ENCODE assay signal across 24 cellular contexts in the genomic region with DNA sequence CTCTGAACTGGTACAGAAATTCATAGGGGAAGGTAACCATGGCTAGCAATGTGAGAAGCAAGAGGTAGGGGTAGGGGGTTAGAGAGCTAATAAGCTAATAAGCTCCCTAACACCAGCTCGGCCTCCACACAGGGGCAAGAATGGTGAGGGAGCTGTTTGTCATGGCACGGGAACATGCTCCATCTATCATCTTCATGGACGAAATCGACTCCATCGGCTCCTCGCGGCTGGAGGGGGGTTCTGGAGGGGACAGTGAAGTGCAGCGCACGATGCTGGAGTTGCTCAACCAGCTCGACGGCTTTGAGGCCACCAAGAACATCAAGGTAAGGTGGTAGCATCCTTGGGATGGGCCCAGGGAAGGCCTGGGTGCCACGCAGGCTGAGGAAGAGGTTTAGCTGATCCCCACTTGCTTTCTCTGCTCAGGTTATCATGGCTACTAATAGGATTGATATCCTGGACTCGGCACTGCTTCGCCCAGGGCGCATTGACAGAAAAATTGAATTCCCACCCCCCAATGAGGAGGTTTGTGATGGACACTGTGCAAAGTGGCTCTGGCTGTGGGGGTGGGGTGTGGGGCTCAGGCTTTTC. TPM values are rescaled to one million over a fixed set of nuclear protein-coding genes. Genes with fewer than 3 reads are reported as not detected.
DNase-seq lines count a peak whose midpoint lies in the region; ATAC-seq and TF ChIP-seq lines count a peak whose summit lies in the region.
"Had no signal": no experiment of that assay in that cellular context is flagged by ENCODE, and none has a peak within 500 bp of the region (broad histone marks: within the 10 kb centered on the region; RNA-seq: fewer than 3 reads in every experiment).

No MANE protein-coding gene starts in this region.

- no peaks in the 10 kb centered on the region for H3K27me3 ChIP-seq in BLaER1 treated with 17β-estradiol and CSF1 and Interleukin-3, amounts not matched to agents 10 nM and 100 nM
- H3K27me3 ChIP-seq in CD8-positive, alpha-beta T cell (ENCODE audit: insufficient read depth, low read length): no peaks in the 10 kb centered on the region
- H3K27me3 ChIP-seq: gastroesophageal sphincter had no signal

- DNase-seq in CD8-positive, alpha-beta T cell: no peak
- no peak for DNase-seq in naive thymus-derived CD8-positive, alpha-beta T cell
- DNase-seq in COLO668 (lab: John Stamatoyannopoulos, UW; ENCODE audit: unreplicated experiment): no peak
- DNase-seq in GM20000 (ENCODE audit: low spot score): no peak
- DNase-seq: C1 segment of cervical spinal cord, MM.1S, NCI-H187 treated with DMSO at 0.1 percent for 48 hours, NCI-H524 treated with DMSO at 0.1 percent for 48 hours, nephron progenitor cell, PC-3, SK-N-SH had no signal

- H3K4me1 Mint-ChIP-seq in CD8-positive, alpha-beta T cell (ENCODE audit: low read depth): peaks cover 76% of the 10 kb centered on the region
- peaks cover 26% of the 10 kb centered on the region for H3K4me1 Mint-ChIP-seq in activated T-helper 17 cell treated with anti-CD3 and anti-CD28 coated beads, Interleukin-2, amount 50 U/mL, for 72 hours
- H3K4me1 Mint-ChIP-seq in naive thymus-derived CD8-positive, alpha-beta T cell: peaks cover 37 to 87% (median 82%) of the 10 kb centered on the region in 4 donors

- no peaks in the 10 kb centered on the region for H3K9me3 ChIP-seq in BLaER1 treated with 17β-estradiol and CSF1 and Interleukin-3, amounts not matched to agents 10 nM and 100 nM (replicated peaks in 1 of 11)
- no peaks in the 10 kb centered on the region for H3K9me3 ChIP-seq in CD8-positive, alpha-beta T cell (ENCODE audit: low read length)
- H3K9me3 ChIP-seq: gastroesophageal sphincter, SK-N-SH, thoracic aorta had no signal

- no peak overlapping the region for H3K4me3 ChIP-seq in BLaER1 treated with 17β-estradiol and CSF1 and Interleukin-3, amounts not matched to agents 10 nM and 100 nM
- H3K4me3 ChIP-seq in CD8-positive, alpha-beta T cell (ENCODE audit: low read depth, low read length): no peak overlapping the region
- H3K4me3 ChIP-seq: coronary artery, gastroesophageal sphincter, GM23338, thoracic aorta had no signal

- H3K27ac ChIP-seq in BLaER1 treated with 17β-estradiol and CSF1 and Interleukin-3, amounts not matched to agents 10 nM and 100 nM: peak overlapping the region in 5 of 11 experiments; percentile 16 to 49 (median 42); a peak in 8 of 22 replicates
- H3K27ac ChIP-seq in CD8-positive, alpha-beta T cell (ENCODE audit: low read depth, low read length): peak overlapping the region; percentile 36
- H3K27ac ChIP-seq: thoracic aorta, VCaP had no signal

- POLR2A ChIA-PET in CD8-positive, alpha-beta T cell (lab: Charles Lee): interaction anchor here (0.9 to 6.9 kb wide), 7 partner anchors 9 to 315 kb away, joined by 3 to 75 read pairs (median 7); a partner anchor contains a TSS
- POLR2A ChIA-PET in naive thymus-derived CD8-positive, alpha-beta T cell (lab: Charles Lee): interaction anchor here (0.6 to 10.4 kb wide), 7 partner anchors 9 to 402 kb away, joined by 3 to 177 read pairs (median 5); a partner anchor contains a TSS

- peak overlapping the region in 10 of 11 experiments; percentile 32 to 72 (median 67); a peak in 19 of 22 replicates for H3K4me2 ChIP-seq in BLaER1 treated with 17β-estradiol and CSF1 and Interleukin-3, amounts not matched to agents 10 nM and 100 nM
- H3K4me2 ChIP-seq: GM23338, SK-N-SH had no signal

- peaks cover 67 to 80% (median 76%) of the 10 kb centered on the region in 11 experiments for H3K36me3 ChIP-seq in BLaER1 treated with 17β-estradiol and CSF1 and Interleukin-3, amounts not matched to agents 10 nM and 100 nM
- peaks cover 63% of the 10 kb centered on the region for H3K36me3 ChIP-seq in CD8-positive, alpha-beta T cell (ENCODE audit: insufficient read depth, low read length)

- ATAC-seq in CD8-positive, alpha-beta T cell: no peak
- ATAC-seq in activated T-helper 17 cell treated with anti-CD3 and anti-CD28 coated beads, Interleukin-2, amount 50 U/mL, for 72 hours (replicated peaks): no peak
- no peak for ATAC-seq in naive thymus-derived CD8-positive, alpha-beta T cell
- ATAC-seq in HG03159 (IDR thresholded peaks at IDR 0.05; ENCODE audit: unreplicated experiment): no peak
- ATAC-seq: gastroesophageal sphincter, GM23338, PC-3 had no signal

- H3K27ac Mint-ChIP-seq in CD8-positive, alpha-beta T cell: peak overlapping the region; percentile 69
- peak overlapping the region; percentile 80 for H3K27ac Mint-ChIP-seq in activated T-helper 17 cell treated with anti-CD3 and anti-CD28 coated beads, Interleukin-2, amount 50 U/mL, for 72 hours
- H3K27ac Mint-ChIP-seq in naive thymus-derived CD8-positive, alpha-beta T cell: peak overlapping the region; percentile 72 to 98 (median 86)
- H3K27ac Mint-ChIP-seq: GM23338, nephron progenitor cell had no signal

- H3K4me3 Mint-ChIP-seq in CD8-positive, alpha-beta T cell: peak overlapping the region; percentile 43
- peak overlapping the region; percentile 91 for H3K4me3 Mint-ChIP-seq in activated T-helper 17 cell treated with anti-CD3 and anti-CD28 coated beads, Interleukin-2, amount 50 U/mL, for 72 hours
- H3K4me3 Mint-ChIP-seq in naive thymus-derived CD8-positive, alpha-beta T cell: peak overlapping the region; percentile 21 to 81 (median 68)
- H3K4me3 Mint-ChIP-seq: GM23338, nephron progenitor cell had no signal

- H3K9ac ChIP-seq in BLaER1 treated with 17β-estradiol and CSF1 and Interleukin-3, amounts not matched to agents 10 nM and 100 nM: peak overlapping the region in 9 of 11 experiments; percentile 10 to 46 (median 34); a peak in 11 of 22 replicates
- H3K9ac ChIP-seq: SK-N-SH had no signal

- TF ChIP-seq CTCF in CD8-positive, alpha-beta T cell (IDR thresholded peaks at IDR 0.05): no peak
- TF ChIP-seq CTCF in GM20000 (IDR thresholded peaks at IDR 0.05; ENCODE audit: extremely low read depth, missing control alignments): no peak

- CTCF ChIA-PET in CD8-positive, alpha-beta T cell (lab: Charles Lee): interaction anchor here (0.7 to 3.6 kb wide), 6 partner anchors 12 to 218 kb away, joined by 3 to 21 read pairs (median 4); a partner anchor contains a TSS

- peaks cover 91% of the 10 kb centered on the region for H3K36me3 Mint-ChIP-seq in CD8-positive, alpha-beta T cell
- H3K36me3 Mint-ChIP-seq in activated T-helper 17 cell treated with anti-CD3 and anti-CD28 coated beads, Interleukin-2, amount 50 U/mL, for 72 hours (ENCODE audit: low read depth): peaks cover 100% of the 10 kb centered on the region
- peaks cover 0 to 73% (median 27%) of the 10 kb centered on the region in 3 donors for H3K36me3 Mint-ChIP-seq in naive thymus-derived CD8-positive, alpha-beta T cell

- intact Hi-C loops in CD8-positive, alpha-beta T cell (cut with DNase I, micrococcal nuclease): loop anchor here in 1 of 2 experiments (5.0 kb wide), 1 partner anchor 404 kb away; no protein-coding TSS in a partner anchor

- peaks cover 10 to 90% (median 69%) of the 10 kb centered on the region in 11 experiments; a peak in 19 of 22 replicates for H4K20me1 ChIP-seq in BLaER1 treated with 17β-estradiol and CSF1 and Interleukin-3, amounts not matched to agents 10 nM and 100 nM

- no peaks in the 10 kb centered on the region for H3K27me3 Mint-ChIP-seq in CD8-positive, alpha-beta T cell (ENCODE audit: low read depth)
- no peaks in the 10 kb centered on the region for H3K27me3 Mint-ChIP-seq in activated T-helper 17 cell treated with anti-CD3 and anti-CD28 coated beads, Interleukin-2, amount 50 U/mL, for 72 hours
- H3K27me3 Mint-ChIP-seq in naive thymus-derived CD8-positive, alpha-beta T cell: no peaks in the 10 kb centered on the region

- H3K9me3 Mint-ChIP-seq in CD8-positive, alpha-beta T cell: no peaks in the 10 kb centered on the region
- H3K9me3 Mint-ChIP-seq in activated T-helper 17 cell treated with anti-CD3 and anti-CD28 coated beads, Interleukin-2, amount 50 U/mL, for 72 hours: no peaks in the 10 kb centered on the region
- no peaks in the 10 kb centered on the region for H3K9me3 Mint-ChIP-seq in naive thymus-derived CD8-positive, alpha-beta T cell
- H3K9me3 Mint-ChIP-seq: GM23338, nephron progenitor cell had no signal

- peaks cover 54 to 84% (median 76%) of the 10 kb centered on the region in 10 experiments for H3K4me1 ChIP-seq in BLaER1 treated with 17β-estradiol and CSF1 and Interleukin-3, amounts not matched to agents 10 nM and 100 nM
- peaks cover 66% of the 10 kb centered on the region for H3K4me1 ChIP-seq in CD8-positive, alpha-beta T cell (ENCODE audit: insufficient read depth, low read length)

RNA-seq across cellular contexts. Expression of a gene that starts 3.5 kb away (rescaled TPM):
- 10 to 100 TPM; 60.0 to 70.3 TPM for total RNA-seq in CD8-positive, alpha-beta T cell
- 10 to 100 TPM; 36.3 to 74.1 TPM for total RNA-seq in activated T-helper 17 cell treated with anti-CD3 and anti-CD28 coated beads, Interleukin-2, amount 50 U/mL, for 72 hours
- total RNA-seq in naive thymus-derived CD8-positive, alpha-beta T cell: 10 to 100 TPM; 71.9 to 75.7 TPM
- 10 to 100 TPM; 16.8 to 43.1 (median 24.0) TPM for polyA plus RNA-seq in naive thymus-derived CD8-positive, alpha-beta T cell

RNA-seq across cellular contexts. Expression of a gene that starts 3.8 kb away (rescaled TPM):
- 10 to 100 TPM; 88.5 to 90.3 TPM for total RNA-seq in CD8-positive, alpha-beta T cell
- 100 to 1,000 TPM; 102 to 172 TPM for total RNA-seq in activated T-helper 17 cell treated with anti-CD3 and anti-CD28 coated beads, Interleukin-2, amount 50 U/mL, for 72 hours
- total RNA-seq in naive thymus-derived CD8-positive, alpha-beta T cell: 100 to 1,000 TPM; 139 to 143 TPM
- 100 to 1,000 TPM; 173 to 214 (median 191) TPM for polyA plus RNA-seq in naive thymus-derived CD8-positive, alpha-beta T cell

RNA-seq across cellular contexts. Expression of a gene that starts 11.5 kb away (rescaled TPM):
- total RNA-seq in CD8-positive, alpha-beta T cell: 100 to 1,000 TPM; 121 TPM
- 100 to 1,000 TPM in 1 of 2 donors, 10 to 100 TPM in 1; 82.7 to 112 TPM for total RNA-seq in activated T-helper 17 cell treated with anti-CD3 and anti-CD28 coated beads, Interleukin-2, amount 50 U/mL, for 72 hours
- 100 to 1,000 TPM; 105 to 110 TPM for total RNA-seq in naive thymus-derived CD8-positive, alpha-beta T cell
- polyA plus RNA-seq in naive thymus-derived CD8-positive, alpha-beta T cell: 100 to 1,000 TPM in 1 of 3 donors, 10 to 100 TPM in 2; 65.9 to 112 (median 91.5) TPM

RNA-seq across cellular contexts. Expression of a gene that starts 42.5 kb away (rescaled TPM):
- total RNA-seq in CD8-positive, alpha-beta T cell: not detected
- 1 to 10 TPM; 2.3 to 3.5 TPM for total RNA-seq in activated T-helper 17 cell treated with anti-CD3 and anti-CD28 coated beads, Interleukin-2, amount 50 U/mL, for 72 hours
- total RNA-seq in naive thymus-derived CD8-positive, alpha-beta T cell: not detected
- polyA plus RNA-seq in naive thymus-derived CD8-positive, alpha-beta T cell: not detected
- total RNA-seq: epithelial cell of proximal tubule, GM23338, HT1080, lower leg skin, PC-3, renal cortical epithelial cell, thoracic aorta had no signal
- polyA plus RNA-seq: SK-N-SH had no signal

RNA-seq across cellular contexts. Expression of a gene that starts 50.7 kb away (rescaled TPM):
- not detected for total RNA-seq in CD8-positive, alpha-beta T cell
- total RNA-seq in activated T-helper 17 cell treated with anti-CD3 and anti-CD28 coated beads, Interleukin-2, amount 50 U/mL, for 72 hours: not detected
- not detected for total RNA-seq in naive thymus-derived CD8-positive, alpha-beta T cell
- polyA plus RNA-seq in naive thymus-derived CD8-positive, alpha-beta T cell: not detected
- total RNA-seq: astrocyte, epithelial cell of proximal tubule, gastroesophageal sphincter, HT1080, lower leg skin, PC-3, renal cortical epithelial cell, thoracic aorta had no signal
- polyA plus RNA-seq: SK-N-SH had no signal
